1 cellular context compared by ENCODE assay signal in the genomic region with DNA sequence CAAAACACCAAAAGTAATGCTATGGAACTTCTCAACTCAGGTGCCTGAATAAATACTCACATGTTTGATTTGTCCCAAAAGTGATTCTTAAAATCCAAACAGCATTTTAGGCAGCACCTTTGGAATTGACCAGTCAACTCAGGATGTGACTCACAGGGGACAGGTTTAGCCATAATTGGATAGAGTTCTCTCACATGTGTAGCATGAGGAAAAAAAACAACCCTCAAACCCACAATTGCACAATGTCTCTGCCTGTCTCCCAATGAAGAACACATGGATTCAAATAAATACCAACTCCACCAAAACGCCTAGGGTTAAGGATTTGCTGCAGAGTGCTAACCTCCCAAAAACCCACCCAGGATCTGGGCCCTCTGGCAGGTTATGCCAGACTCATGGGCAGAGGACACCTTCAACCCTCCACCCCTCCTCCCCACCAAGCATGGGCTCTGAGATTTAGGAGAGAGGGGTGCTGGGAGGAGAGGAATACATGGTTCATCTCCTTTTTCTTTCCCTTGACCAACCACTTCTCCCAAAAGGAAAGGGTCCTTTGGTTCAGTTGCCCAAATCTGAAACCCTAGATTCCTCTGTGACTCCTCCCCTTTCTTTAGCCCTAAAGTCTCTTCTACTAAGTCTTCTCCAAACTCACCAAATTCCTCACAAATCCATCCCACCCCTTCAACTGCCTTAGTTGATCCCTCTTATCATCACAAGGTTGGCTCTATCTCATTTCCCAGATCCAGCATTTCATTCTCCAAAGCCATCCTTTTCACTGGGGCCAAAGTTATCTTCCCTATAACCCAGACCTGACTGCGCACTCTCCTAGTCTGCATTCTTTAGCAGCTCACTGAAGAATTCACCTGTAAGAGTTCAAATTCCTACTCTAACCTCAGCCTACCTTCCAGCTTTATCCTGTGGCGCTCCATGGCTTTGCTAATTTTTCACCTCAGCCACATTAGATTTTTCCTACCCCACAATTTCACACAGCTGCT.
TF ChIP-seq lines count a peak whose summit lies in the region.

No MANE protein-coding gene starts in this region.

TF ChIP-seq in Ishikawa, 13 proteins besides CTCF, POLR2A, EP300 and RAD21 (continued from another document):
- TF ChIP-seq, protein P1, sequence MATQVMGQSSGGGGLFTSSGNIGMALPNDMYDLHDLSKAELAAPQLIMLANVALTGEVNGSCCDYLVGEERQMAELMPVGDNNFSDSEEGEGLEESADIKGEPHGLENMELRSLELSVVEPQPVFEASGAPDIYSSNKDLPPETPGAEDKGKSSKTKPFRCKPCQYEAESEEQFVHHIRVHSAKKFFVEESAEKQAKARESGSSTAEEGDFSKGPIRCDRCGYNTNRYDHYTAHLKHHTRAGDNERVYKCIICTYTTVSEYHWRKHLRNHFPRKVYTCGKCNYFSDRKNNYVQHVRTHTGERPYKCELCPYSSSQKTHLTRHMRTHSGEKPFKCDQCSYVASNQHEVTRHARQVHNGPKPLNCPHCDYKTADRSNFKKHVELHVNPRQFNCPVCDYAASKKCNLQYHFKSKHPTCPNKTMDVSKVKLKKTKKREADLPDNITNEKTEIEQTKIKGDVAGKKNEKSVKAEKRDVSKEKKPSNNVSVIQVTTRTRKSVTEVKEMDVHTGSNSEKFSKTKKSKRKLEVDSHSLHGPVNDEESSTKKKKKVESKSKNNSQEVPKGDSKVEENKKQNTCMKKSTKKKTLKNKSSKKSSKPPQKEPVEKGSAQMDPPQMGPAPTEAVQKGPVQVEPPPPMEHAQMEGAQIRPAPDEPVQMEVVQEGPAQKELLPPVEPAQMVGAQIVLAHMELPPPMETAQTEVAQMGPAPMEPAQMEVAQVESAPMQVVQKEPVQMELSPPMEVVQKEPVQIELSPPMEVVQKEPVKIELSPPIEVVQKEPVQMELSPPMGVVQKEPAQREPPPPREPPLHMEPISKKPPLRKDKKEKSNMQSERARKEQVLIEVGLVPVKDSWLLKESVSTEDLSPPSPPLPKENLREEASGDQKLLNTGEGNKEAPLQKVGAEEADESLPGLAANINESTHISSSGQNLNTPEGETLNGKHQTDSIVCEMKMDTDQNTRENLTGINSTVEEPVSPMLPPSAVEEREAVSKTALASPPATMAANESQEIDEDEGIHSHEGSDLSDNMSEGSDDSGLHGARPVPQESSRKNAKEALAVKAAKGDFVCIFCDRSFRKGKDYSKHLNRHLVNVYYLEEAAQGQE (IDR thresholded peaks at IDR 0.05; ENCODE audit: low read depth) = no peak
- TF ChIP-seq CREB1 (IDR thresholded peaks at IDR 0.05; ENCODE audit: low read depth) = no peak
- TF ChIP-seq NFIC (IDR thresholded peaks at IDR 0.05) = no peak
- TF ChIP-seq TAF1 (IDR thresholded peaks at IDR 0.05; ENCODE audit: low read depth) = no peak
- no peak for TF ChIP-seq ZBTB7A (IDR thresholded peaks at IDR 0.05; ENCODE audit: low read depth)
- TF ChIP-seq, protein P2, sequence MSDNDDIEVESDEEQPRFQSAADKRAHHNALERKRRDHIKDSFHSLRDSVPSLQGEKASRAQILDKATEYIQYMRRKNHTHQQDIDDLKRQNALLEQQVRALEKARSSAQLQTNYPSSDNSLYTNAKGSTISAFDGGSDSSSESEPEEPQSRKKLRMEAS (IDR thresholded peaks at IDR 0.05) = peak; percentile 56; the same call in 1 of the 2 replicates
- peak; percentile 83 for TF ChIP-seq CEBPB (IDR thresholded peaks at IDR 0.05)
